In genomic region chr6:16766836-16767745, GRCh38 we compare ENCODE assay signal across 1 cellular context.
TF ChIP-seq lines count a peak whose summit lies in the region.

No MANE protein-coding gene starts in this region.

TF ChIP-seq in IMR-90, 13 proteins besides CTCF, POLR2A, EP300 and RAD21:
- TF ChIP-seq MAFK (IDR thresholded peaks at IDR 0.05; ENCODE audit: low read depth, low read length), result no peak
- no peak for TF ChIP-seq NFE2L2 (IDR thresholded peaks at IDR 0.05; ENCODE audit: low read depth, low read length)
- no peak for TF ChIP-seq CHD1 (IDR thresholded peaks at IDR 0.05; ENCODE audit: low read depth, low read length)
- no peak for TF ChIP-seq RFX5 (IDR thresholded peaks at IDR 0.05; ENCODE audit: low read depth, low read length)
- no peak for TF ChIP-seq MAZ (IDR thresholded peaks at IDR 0.05; ENCODE audit: borderline replicate concordance, low read depth, low read length)
- TF ChIP-seq RCOR1 (IDR thresholded peaks at IDR 0.05; ENCODE audit: insufficient replicate concordance, low read length), result no peak
- TF ChIP-seq ELK1 (IDR thresholded peaks at IDR 0.05; ENCODE audit: borderline replicate concordance, low read depth, low read length), result no peak
- TF ChIP-seq MXI1 (IDR thresholded peaks at IDR 0.05; ENCODE audit: borderline replicate concordance, low read depth, low read length), result no peak
- TF ChIP-seq USF2 (IDR thresholded peaks at IDR 0.05; ENCODE audit: low read depth, low read length), result no peak
- TF ChIP-seq FOS (IDR thresholded peaks at IDR 0.05; ENCODE audit: low read depth, low read length), result no peak
- TF ChIP-seq SMC3 (IDR thresholded peaks at IDR 0.05; ENCODE audit: low read depth, low read length), result no peak
- no peak for TF ChIP-seq CEBPB (IDR thresholded peaks at IDR 0.05; ENCODE audit: low read depth, low read length)
- TF ChIP-seq BHLHE40 (IDR thresholded peaks at IDR 0.05; ENCODE audit: low read depth, low read length), result no peak
